In the genomic region with DNA sequence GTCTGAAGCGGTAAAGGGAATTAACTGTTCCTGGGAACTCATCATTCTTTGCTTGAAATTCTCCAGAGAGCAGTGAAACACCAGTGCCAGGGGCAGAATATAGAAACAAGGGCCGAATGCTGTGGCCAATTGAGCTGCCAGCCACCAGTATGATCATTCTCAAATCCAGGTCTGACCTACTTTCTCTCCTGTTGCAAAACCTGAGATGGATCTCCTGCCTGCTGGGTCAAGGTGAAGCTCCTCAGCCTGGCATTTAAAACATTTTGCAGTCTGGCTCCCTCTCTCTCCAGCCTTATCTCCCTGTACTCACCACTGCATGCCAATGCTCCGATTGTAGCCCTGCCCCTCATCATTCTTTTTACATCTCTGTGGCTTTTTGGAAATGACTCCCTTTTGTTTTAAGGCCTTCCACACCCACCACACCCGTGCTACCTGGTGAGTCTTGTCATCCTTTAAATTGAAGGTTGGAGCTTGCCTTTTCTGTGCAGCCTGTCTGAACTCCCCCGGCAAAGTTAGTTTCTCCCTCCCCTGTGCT, we compare ENCODE assay signal across 17 cellular contexts.
A peak's percentile ranks its signal among the peaks of the same experiment; 100 is the strongest.
DNase-seq lines count a peak whose midpoint lies in the region; ATAC-seq, FAIRE-seq and TF ChIP-seq lines count a peak whose summit lies in the region.
"Had no signal": no experiment of that assay in that cellular context is flagged by ENCODE, and none has a peak within 500 bp of the region (broad histone marks: within the 10 kb centered on the region; RNA-seq: fewer than 3 reads in every experiment).

No MANE protein-coding gene starts in this region.

- TF ChIP-seq POLR2A in HepG2 (IDR thresholded peaks at IDR 0.05; ENCODE audit: insufficient read depth in 1 of 2, low read depth in 2 of 2, low read length in 2 of 2) (no peak), testis (IDR thresholded peaks at IDR 0.05) (no peak)

- in situ Hi-C loops in HepG2 (cut with HindIII; ENCODE audit: extremely low pct_ligation_motif_present, low pct_unique_long_range_greater_than_20kb): no loop called here

- TF ChIP-seq CTCF in PC-3 (conservative IDR thresholded peaks at IDR 0.05; ENCODE audit: low read depth, low read length) (no peak), choroid plexus epithelial cell (conservative IDR thresholded peaks at IDR 0.05; ENCODE audit: low read depth, low read length) (no peak), HepG2 (CRISPR knock-in tag; IDR thresholded peaks at IDR 0.05) (no peak), testis (IDR thresholded peaks at IDR 0.05) (no peak)

- H3K9me3 ChIP-seq in PC-3 (ENCODE audit: low read length) (no peaks in the 10 kb centered on the region), HepG2 (ENCODE audit: low read length) (no peaks in the 10 kb centered on the region), testis (no peaks in the 10 kb centered on the region)

- H3K9ac ChIP-seq in PC-3 (ENCODE audit: low read length) (no peak overlapping the region), HepG2 (ENCODE audit: insufficient read depth, low read depth, low read length) (no peak overlapping the region)

- no TSS peak for BruUV-seq in PC-3 (replicated peaks; lab: Mats Ljungman, UMichigan)
- BruUV-seq in HepG2 (replicated peaks; lab: Mats Ljungman, UMichigan): no TSS peak

- TF ChIP-seq RAD21 in HepG2 (CRISPR knock-in tag; IDR thresholded peaks at IDR 0.05): no peak

- intact Hi-C loops in PC-3 (cut with micrococcal nuclease): no loop called here
- intact Hi-C loops in HepG2 (cut with micrococcal nuclease; ENCODE audit: unreplicated experiment): no loop called here
- intact Hi-C loops in testis (cut with DNase I; ENCODE audit: low total_unique reads): no loop called here

- WGBS in HepG2 (ENCODE audit: low lambda C conversion rate): 84% methylated on average over 5 of the region's 5 CpGs
- 46 to 54% methylated on average over 5 of the region's 5 CpGs for WGBS in testis, 2 donors

- POLR2A ChIA-PET in PC-3 (lab: Charles Lee; ENCODE audit: unreplicated experiment) (no interaction called here), HepG2 (lab: Yijun Ruan, JAX) (no interaction called here)

- no peak overlapping the region for H3K4me3 ChIP-seq in PC-3 (ENCODE audit: low read length)
- H3K4me3 ChIP-seq in choroid plexus epithelial cell (ENCODE audit: low read depth, low read length): no peak overlapping the region
- H3K4me3 ChIP-seq in HepG2 (replicated peaks in 1 of 3; ENCODE audit: insufficient read depth in 1 of 3, low read depth in 2 of 3, low read length in 3 of 3): no peak overlapping the region
- no peak overlapping the region for H3K4me3 ChIP-seq in testis

- peak; percentile 18 for DNase-seq in PC-3
- DNase-seq in choroid plexus epithelial cell (ENCODE audit: low read depth): peak; percentile 21
- peak; percentile 41 for DNase-seq in HepG2 (ENCODE audit: low spot score)
- peak; percentile 17 for DNase-seq in testis
- no peak for DNase-seq in cortex of kidney (lab: John Stamatoyannopoulos, UW)
- no peak for DNase-seq in NCI-H446 treated with DMSO at 0.1 percent for 48 hours (lab: John Stamatoyannopoulos, UW)
- DNase-seq in stimulated activated naive CD4-positive, alpha-beta T cell treated with Interleukin-2 at 50 U/mL for 16 hours (lab: John Stamatoyannopoulos, UW): no peak
- DNase-seq: activated naive CD4-positive, alpha-beta T cell; CD4-positive, alpha-beta T cell; immature natural killer cell; NCI-H1436; NCI-H524 treated with DMSO at 0.1 percent for 48 hours; retina; SHP77 had no signal

- ATAC-seq in PC-3 (no peak), HepG2 (peak; percentile 47)

- peak overlapping the region; percentile 4; the same call in 1 of the 2 replicates for H3K4me2 ChIP-seq in PC-3 (ENCODE audit: low read length)
- no peak overlapping the region for H3K4me2 ChIP-seq in HepG2 (ENCODE audit: low read depth, low read length)

- peak overlapping the region; percentile 11; the same call in 1 of the 2 replicates for H2AFZ ChIP-seq in PC-3 (ENCODE audit: low read length)
- no peak overlapping the region for H2AFZ ChIP-seq in HepG2 (ENCODE audit: low read length)

- H3F3A ChIP-seq in PC-3 (ENCODE audit: low read length, unreplicated experiment): peaks cover 3% of the 10 kb centered on the region

- H3K9me2 ChIP-seq in PC-3 (replicated peaks; ENCODE audit: low read length): no peaks in the 10 kb centered on the region

- peak; percentile 26 for FAIRE-seq in HepG2 (lab: Jason Lieb, UNC)
- FAIRE-seq: G401.6, GM18507, TTC549 had no signal

- H3K27ac ChIP-seq in PC-3 (ENCODE audit: low read length): no peak overlapping the region
- H3K27ac ChIP-seq in HepG2 (ENCODE audit: extremely low read length, insufficient read depth, low read length): no peak overlapping the region
- no peak overlapping the region for H3K27ac ChIP-seq in testis

- H3K36me3 ChIP-seq in PC-3 (ENCODE audit: low read depth, low read length): no peaks in the 10 kb centered on the region
- H3K36me3 ChIP-seq in HepG2 (replicated peaks in 1 of 2; ENCODE audit: control insufficient read depth in 1 of 2, insufficient read depth in 2 of 2, low read length in 2 of 2): peaks cover 2 to 3% of the 10 kb centered on the region in 2 experiments; a peak in 3 of 5 replicates
- H3K36me3 ChIP-seq in testis (ENCODE audit: low read depth, missing control alignments): no peaks in the 10 kb centered on the region

- no peaks in the 10 kb centered on the region for H3K79me2 ChIP-seq in PC-3 (ENCODE audit: low read length)
- H3K79me2 ChIP-seq in HepG2 (ENCODE audit: insufficient read depth, low read length): no peaks in the 10 kb centered on the region

- H3K4me1 ChIP-seq in PC-3 (ENCODE audit: insufficient read depth, low read length): peaks cover 41% of the 10 kb centered on the region
- peaks cover 45% of the 10 kb centered on the region for H3K4me1 ChIP-seq in HepG2 (ENCODE audit: insufficient read depth, low read length)
- H3K4me1 ChIP-seq in testis: peaks cover 17% of the 10 kb centered on the region

- TF ChIP-seq EP300 in HepG2 (IDR thresholded peaks at IDR 0.05; ENCODE audit: low read depth in 2 of 2, low read length in 2 of 2) (no peak), HepG2 (CRISPR knock-in tag; IDR thresholded peaks at IDR 0.05; ENCODE audit: borderline replicate concordance) (no peak)

- CTCF ChIA-PET in PC-3 (lab: Charles Lee): interaction anchor here (0.6 kb wide), 1 partner anchor 47 kb away, joined by 4 read pairs; no protein-coding TSS in a partner anchor
- CTCF ChIA-PET in HepG2 (lab: Yijun Ruan, JAX; ENCODE audit: low intra/inter-chr PET ratio, low total read pairs): no interaction called here

- H3K27me3 ChIP-seq in PC-3 (ENCODE audit: low read length) (no peaks in the 10 kb centered on the region), HepG2 (ENCODE audit: control insufficient read depth in 1 of 2, insufficient read depth in 2 of 2, low read length in 2 of 2) (no peaks in the 10 kb centered on the region), testis (no peaks in the 10 kb centered on the region)

- H4K20me1 ChIP-seq in PC-3 (ENCODE audit: low read length) (no peaks in the 10 kb centered on the region), HepG2 (ENCODE audit: insufficient read depth, low read length) (no peaks in the 10 kb centered on the region)

TF ChIP-seq in HepG2, 621 proteins besides CTCF, POLR2A, EP300 and RAD21 (continues in another document):
- TF ChIP-seq RCOR2 (CRISPR knock-in tag; IDR thresholded peaks at IDR 0.05) (no peak), JARID2 (CRISPR knock-in tag; IDR thresholded peaks at IDR 0.05; ENCODE audit: insufficient replicate concordance) (no peak), DNMT3B (CRISPR knock-in tag; conservative IDR thresholded peaks at IDR 0.05) (no peak), ZNF597 (CRISPR knock-in tag; IDR thresholded peaks at IDR 0.05) (no peak), KMT2A (CRISPR knock-in tag; IDR thresholded peaks at IDR 0.05) (no peak), ZNF557 (CRISPR knock-in tag; IDR thresholded peaks at IDR 0.05) (no peak), FOXO1 (CRISPR knock-in tag; IDR thresholded peaks at IDR 0.05) (no peak), ZNF510 (CRISPR knock-in tag; IDR thresholded peaks at IDR 0.05; ENCODE audit: low read depth) (no peak), KDM5A (IDR thresholded peaks at IDR 0.05; ENCODE audit: borderline replicate concordance, low read length) (no peak), ZBTB20 (CRISPR knock-in tag; IDR thresholded peaks at IDR 0.05; ENCODE audit: borderline replicate concordance, low read depth) (no peak), ESRRA (CRISPR knock-in tag; IDR thresholded peaks at IDR 0.05; ENCODE audit: low read depth) (no peak)
- TF ChIP-seq, protein P1, sequence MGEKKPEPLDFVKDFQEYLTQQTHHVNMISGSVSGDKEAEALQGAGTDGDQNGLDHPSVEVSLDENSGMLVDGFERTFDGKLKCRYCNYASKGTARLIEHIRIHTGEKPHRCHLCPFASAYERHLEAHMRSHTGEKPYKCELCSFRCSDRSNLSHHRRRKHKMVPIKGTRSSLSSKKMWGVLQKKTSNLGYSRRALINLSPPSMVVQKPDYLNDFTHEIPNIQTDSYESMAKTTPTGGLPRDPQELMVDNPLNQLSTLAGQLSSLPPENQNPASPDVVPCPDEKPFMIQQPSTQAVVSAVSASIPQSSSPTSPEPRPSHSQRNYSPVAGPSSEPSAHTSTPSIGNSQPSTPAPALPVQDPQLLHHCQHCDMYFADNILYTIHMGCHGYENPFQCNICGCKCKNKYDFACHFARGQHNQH (CRISPR knock-in tag; IDR thresholded peaks at IDR 0.05): peak; percentile 36; the same call in 1 of the 2 replicates

Comparison
In these comparisons a context has a peak if more than half of its experiments do, and no peak if none do; other contexts are left out.
1. DNase-seq: peak in PC-3 (single experiment), choroid plexus epithelial cell (single experiment), HepG2 (single experiment) and testis (single experiment); none in cortex of kidney (single experiment), NCI-H446 treated with DMSO at 0.1 percent for 48 hours (single experiment) and stimulated activated naive CD4-positive, alpha-beta T cell treated with Interleukin-2 at 50 U/mL for 16 hours (single experiment).